In the genomic region with DNA sequence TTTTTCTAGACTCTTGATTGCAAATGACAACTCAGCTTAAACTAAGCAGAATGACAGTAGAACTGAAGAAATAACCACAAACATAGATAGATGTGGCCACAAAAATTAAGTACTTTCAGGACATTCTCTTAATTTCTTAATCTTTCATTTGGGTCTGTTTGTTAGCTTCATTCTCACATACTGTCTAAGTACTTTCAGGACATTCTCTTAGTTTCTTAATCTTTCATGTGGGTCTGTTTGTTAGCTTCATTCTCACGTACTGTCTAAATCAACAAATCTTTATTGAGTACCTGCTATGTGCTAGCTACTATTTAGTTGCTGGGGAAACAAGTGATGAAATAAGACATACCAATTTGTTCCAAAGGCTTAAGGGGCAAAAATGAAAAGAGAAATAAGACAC, we compare ENCODE assay signal across 15 cellular contexts. TPM values are rescaled to one million over a fixed set of nuclear protein-coding genes. Genes with fewer than 3 reads are reported as not detected.
A peak's percentile ranks its signal among the peaks of the same experiment; 100 is the strongest.
DNase-seq lines count a peak whose midpoint lies in the region; ATAC-seq and TF ChIP-seq lines count a peak whose summit lies in the region.
"Had no signal": no experiment of that assay in that cellular context is flagged by ENCODE, and none has a peak within 500 bp of the region (broad histone marks: within the 10 kb centered on the region; RNA-seq: fewer than 3 reads in every experiment).

No MANE protein-coding gene starts in this region.

- H3K27me3 Mint-ChIP-seq in WTC11 (ENCODE audit: low read depth): no peaks in the 10 kb centered on the region

- H3K36me3 ChIP-seq in mesenchymal stem cell (ENCODE audit: control insufficient read depth in 1 of 2, insufficient read depth in 2 of 2, low read depth in 1 of 2, low read length in 2 of 2): no peaks in the 10 kb centered on the region
- H3K36me3 ChIP-seq: cardiac muscle cell, gastrocnemius medialis, suprapubic skin had no signal

- no peak overlapping the region for H2BK120ac ChIP-seq in mesenchymal stem cell (ENCODE audit: low read depth, low read length)

- no peak overlapping the region for H2BK12ac ChIP-seq in mesenchymal stem cell (ENCODE audit: low read length in 2 of 2)

- H3K36me3 Mint-ChIP-seq in WTC11: no peaks in the 10 kb centered on the region

- no peak overlapping the region for H4K91ac ChIP-seq in mesenchymal stem cell (ENCODE audit: low read length)

- H3K4me3 Mint-ChIP-seq in WTC11: no peak overlapping the region
- H3K4me3 Mint-ChIP-seq: endodermal cell, mesothelial cell of epicardium had no signal

- no peak overlapping the region for H3K4me2 ChIP-seq in mesenchymal stem cell (ENCODE audit: low read length, poor library complexity, severe bottlenecking)

- ATAC-seq in activated CD4-positive, CD25-positive, alpha-beta regulatory T cell treated with anti-CD3 and anti-CD28 coated beads, Interleukin-2, amount 50 U/mL, for 24 hours: peak; percentile 69 to 75
- ATAC-seq in GM21723 (IDR thresholded peaks at IDR 0.05; ENCODE audit: unreplicated experiment): peak; percentile 42
- no peak for ATAC-seq in WTC11
- no peak for ATAC-seq in GM21576 (IDR thresholded peaks at IDR 0.05; ENCODE audit: unreplicated experiment)
- no peak for ATAC-seq in GM18502 (IDR thresholded peaks at IDR 0.05; ENCODE audit: poor library complexity, unreplicated experiment)
- ATAC-seq: gastrocnemius medialis had no signal

- H3K9ac ChIP-seq in mesenchymal stem cell (ENCODE audit: low read length): peak overlapping the region; percentile 44

- DNase-seq in activated CD4-positive, CD25-positive, alpha-beta regulatory T cell (lab: John Stamatoyannopoulos, UW): no peak
- DNase-seq in WTC11 (ENCODE audit: low spot score) (no peak), mesenchymal stem cell (peak; percentile 37), HuH-7.5 (ENCODE audit: low spot score) (no peak)
- DNase-seq: Caco-2, endodermal cell, gastrocnemius medialis had no signal

- TF ChIP-seq CTCF in WTC11 (IDR thresholded peaks at IDR 0.05): no peak

- no peaks in the 10 kb centered on the region for H3K27me3 ChIP-seq in mesenchymal stem cell (ENCODE audit: control insufficient read depth in 1 of 2, insufficient read depth in 1 of 2, low read length in 2 of 2)
- H3K27me3 ChIP-seq: cardiac muscle cell, gastrocnemius medialis, suprapubic skin had no signal

- no peaks in the 10 kb centered on the region; the same call in 1 of the 2 replicates for H3K4me1 Mint-ChIP-seq in WTC11
- H3K4me1 Mint-ChIP-seq: mesothelial cell of epicardium had no signal

- H2BK15ac ChIP-seq in mesenchymal stem cell (ENCODE audit: low read depth, poor library complexity, severe bottlenecking): no peak overlapping the region

- H3K9me3 Mint-ChIP-seq in WTC11: no peaks in the 10 kb centered on the region
- H3K9me3 Mint-ChIP-seq: endodermal cell had no signal

- POLR2A ChIA-PET in WTC11 (lab: Charles Lee): interaction anchor here (0.5 kb wide), 1 partner anchor 10 kb away, joined by 3 read pairs; no protein-coding TSS in a partner anchor

- H3K79me1 ChIP-seq in mesenchymal stem cell (replicated peaks; ENCODE audit: low read length, poor library complexity, severe bottlenecking): peaks cover 23% of the 10 kb centered on the region

- no peak overlapping the region for H3K27ac ChIP-seq in mesenchymal stem cell (ENCODE audit: low read length, poor library complexity, severe bottlenecking)
- H3K27ac ChIP-seq: cardiac muscle cell, gastrocnemius medialis, suprapubic skin had no signal

- H3K23ac ChIP-seq in mesenchymal stem cell (ENCODE audit: low read length in 2 of 2): no peak overlapping the region

- H4K8ac ChIP-seq in mesenchymal stem cell (ENCODE audit: low read length): no peak overlapping the region

- H2AK5ac ChIP-seq in mesenchymal stem cell (ENCODE audit: low read length, severe bottlenecking): no peak overlapping the region

- H3K4me1 ChIP-seq in mesenchymal stem cell (ENCODE audit: control insufficient read depth, insufficient read depth, low read depth, low read length): no peaks in the 10 kb centered on the region
- H3K4me1 ChIP-seq: Caco-2, gastrocnemius medialis had no signal

- CTCF ChIA-PET in WTC11 (lab: Charles Lee): no interaction called here

- WGBS in mesenchymal stem cell: no CpG with 5 or more reads among the region's 1 CpG

- H3K4ac ChIP-seq in mesenchymal stem cell (ENCODE audit: low read depth in 1 of 2, low read length in 2 of 2): no peak overlapping the region

- H2AFZ ChIP-seq in mesenchymal stem cell (ENCODE audit: low read depth, low read length): no peak overlapping the region

- no peak overlapping the region for H3K14ac ChIP-seq in mesenchymal stem cell (ENCODE audit: low read length in 2 of 2)

- no peak overlapping the region for H3K18ac ChIP-seq in mesenchymal stem cell (ENCODE audit: low read depth in 1 of 2, low read length in 2 of 2)

- no peak overlapping the region for H2BK5ac ChIP-seq in mesenchymal stem cell (ENCODE audit: low read depth, low read length, poor library complexity, severe bottlenecking)

- no peak overlapping the region for H3K4me3 ChIP-seq in mesenchymal stem cell (ENCODE audit: insufficient read depth in 1 of 2, low read depth in 1 of 2, low read length in 2 of 2)
- H3K4me3 ChIP-seq: cardiac muscle cell, gastrocnemius medialis, skin epidermis, suprapubic skin had no signal

- H3K9me3 ChIP-seq in mesenchymal stem cell (ENCODE audit: control insufficient read depth, low read length): no peaks in the 10 kb centered on the region
- H3K9me3 ChIP-seq: Caco-2, gastrocnemius medialis, suprapubic skin had no signal

- peak overlapping the region; percentile 78; the same call in 1 of the 2 replicates for H3K27ac Mint-ChIP-seq in WTC11
- H3K27ac Mint-ChIP-seq: endodermal cell, mesothelial cell of epicardium had no signal

TF ChIP-seq in WTC11, 78 proteins besides CTCF, POLR2A, EP300 and RAD21:
- TF ChIP-seq NFATC4 (CRISPR knock-in tag; IDR thresholded peaks at IDR 0.05): no peak
- no peak for TF ChIP-seq HMGA2 (CRISPR knock-in tag; IDR thresholded peaks at IDR 0.05)
- TF ChIP-seq OVOL2 (CRISPR knock-in tag; IDR thresholded peaks at IDR 0.05; ENCODE audit: borderline replicate concordance): no peak
- TF ChIP-seq ZNF121 (CRISPR knock-in tag; IDR thresholded peaks at IDR 0.05): no peak
- TF ChIP-seq ETV6 (CRISPR knock-in tag; IDR thresholded peaks at IDR 0.05): no peak
- no peak for TF ChIP-seq NR1H2 (CRISPR knock-in tag; IDR thresholded peaks at IDR 0.05)
- TF ChIP-seq ZNF416 (CRISPR knock-in tag; IDR thresholded peaks at IDR 0.05): no peak
- no peak for TF ChIP-seq ZBTB21 (CRISPR knock-in tag; IDR thresholded peaks at IDR 0.05; ENCODE audit: borderline replicate concordance)
- TF ChIP-seq, protein P1, sequence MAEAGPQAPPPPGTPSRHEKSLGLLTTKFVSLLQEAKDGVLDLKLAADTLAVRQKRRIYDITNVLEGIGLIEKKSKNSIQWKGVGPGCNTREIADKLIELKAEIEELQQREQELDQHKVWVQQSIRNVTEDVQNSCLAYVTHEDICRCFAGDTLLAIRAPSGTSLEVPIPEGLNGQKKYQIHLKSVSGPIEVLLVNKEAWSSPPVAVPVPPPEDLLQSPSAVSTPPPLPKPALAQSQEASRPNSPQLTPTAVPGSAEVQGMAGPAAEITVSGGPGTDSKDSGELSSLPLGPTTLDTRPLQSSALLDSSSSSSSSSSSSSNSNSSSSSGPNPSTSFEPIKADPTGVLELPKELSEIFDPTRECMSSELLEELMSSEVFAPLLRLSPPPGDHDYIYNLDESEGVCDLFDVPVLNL (CRISPR knock-in tag; IDR thresholded peaks at IDR 0.05; ENCODE audit: borderline replicate concordance, low read depth): no peak
- TF ChIP-seq ESRRA (CRISPR knock-in tag; IDR thresholded peaks at IDR 0.05; ENCODE audit: borderline replicate concordance): no peak
- TF ChIP-seq, protein P2, sequence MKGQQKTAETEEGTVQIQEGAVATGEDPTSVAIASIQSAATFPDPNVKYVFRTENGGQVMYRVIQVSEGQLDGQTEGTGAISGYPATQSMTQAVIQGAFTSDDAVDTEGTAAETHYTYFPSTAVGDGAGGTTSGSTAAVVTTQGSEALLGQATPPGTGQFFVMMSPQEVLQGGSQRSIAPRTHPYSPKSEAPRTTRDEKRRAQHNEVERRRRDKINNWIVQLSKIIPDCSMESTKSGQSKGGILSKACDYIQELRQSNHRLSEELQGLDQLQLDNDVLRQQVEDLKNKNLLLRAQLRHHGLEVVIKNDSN (CRISPR knock-in tag; IDR thresholded peaks at IDR 0.05): no peak

RNA-seq across cellular contexts. Expression of a gene that starts 35.1 kb away (rescaled TPM):
- 18.1 to 23.2 TPM (median 23.1 TPM) in 3 replicates for total RNA-seq in WTC11 (2021)
- 4.6 TPM for polyA plus RNA-seq in mesenchymal stem cell (2013, experiment 1 of 2)
- 4.5 TPM for polyA plus RNA-seq in mesenchymal stem cell (2013, experiment 2 of 2)

Comparison
In these comparisons a context has a peak if more than half of its experiments do, and no peak if none do; other contexts are left out.
1. ATAC-seq: peak in activated CD4-positive, CD25-positive, alpha-beta regulatory T cell treated with anti-CD3 and anti-CD28 coated beads, Interleukin-2, amount 50 U/mL, for 24 hours (2 of 2) and GM21723 (single experiment); none in WTC11 (single experiment), GM21576 (single experiment) and GM18502 (single experiment).